Comparison of ENCODE assay signal across 7 cellular contexts in genomic region chr5:10856646-10857332, GRCh38.
DNase-seq lines count a peak whose midpoint lies in the region; TF ChIP-seq lines count a peak whose summit lies in the region.

No MANE protein-coding gene starts in this region.

- TF ChIP-seq POLR2A in ovary (IDR thresholded peaks at IDR 0.05), result no peak

- TF ChIP-seq EP300 in ovary (IDR thresholded peaks at IDR 0.05), result no peak

- H3K4me3 ChIP-seq in GM12864 (ENCODE audit: low read depth, low read length), result no peak overlapping the region
- H3K4me3 ChIP-seq in ovary, result no peak overlapping the region

- H3K27ac ChIP-seq in ovary, result no peak overlapping the region

- 6 to 11% (median 8%) methylated on average over 16 of the region's 16 CpGs for WGBS in ovary, 3 donors

- no peaks in the 10 kb centered on the region for H3K36me3 ChIP-seq in ovary

- TF ChIP-seq CTCF in GM12864 (IDR thresholded peaks at IDR 0.05; ENCODE audit: low read depth, low read length, missing control alignments), result peak; percentile 89
- TF ChIP-seq CTCF in ovary (IDR thresholded peaks at IDR 0.05), result peak; percentile 37 to 66 (median 50)

- H3K4me1 ChIP-seq in ovary (ENCODE audit: insufficient read depth), result peaks cover 2% of the 10 kb centered on the region

- H3K27me3 ChIP-seq in ovary, result no peaks in the 10 kb centered on the region

- intact Hi-C loops in ovary (cut with DNase I), result no loop called here

- DNase-seq in GM12864 (ENCODE audit: low read depth), result no peak
- DNase-seq in Kasumi-1 (lab: John Stamatoyannopoulos, UW), result peak; percentile 67 to 69
- peak; percentile 15 for DNase-seq in activated T-cell treated with anti-CD3 and anti-CD28 coated beads for 24 hours (ENCODE audit: low read depth)
- peak; percentile 47 for DNase-seq in germinal center (ENCODE audit: low spot score)
- peak; percentile 43 to 78 (median 68) for DNase-seq in ovary
- no peak for DNase-seq in NCI-H1417 treated with DMSO at 0.1 percent for 48 hours (lab: John Stamatoyannopoulos, UW)
- DNase-seq in HT-29 (ENCODE audit: low spot score), result no peak

- no peaks in the 10 kb centered on the region for H3K9me3 ChIP-seq in ovary

Comparison
In these comparisons a context has a peak if more than half of its experiments do, and no peak if none do; other contexts are left out.
1. DNase-seq: peak in Kasumi-1 (2 of 2), activated T-cell treated with anti-CD3 and anti-CD28 coated beads for 24 hours (single experiment), germinal center (single experiment) and ovary (5 of 5); none in GM12864 (single experiment), NCI-H1417 treated with DMSO at 0.1 percent for 48 hours (single experiment) and HT-29 (single experiment).